In the genomic region with DNA sequence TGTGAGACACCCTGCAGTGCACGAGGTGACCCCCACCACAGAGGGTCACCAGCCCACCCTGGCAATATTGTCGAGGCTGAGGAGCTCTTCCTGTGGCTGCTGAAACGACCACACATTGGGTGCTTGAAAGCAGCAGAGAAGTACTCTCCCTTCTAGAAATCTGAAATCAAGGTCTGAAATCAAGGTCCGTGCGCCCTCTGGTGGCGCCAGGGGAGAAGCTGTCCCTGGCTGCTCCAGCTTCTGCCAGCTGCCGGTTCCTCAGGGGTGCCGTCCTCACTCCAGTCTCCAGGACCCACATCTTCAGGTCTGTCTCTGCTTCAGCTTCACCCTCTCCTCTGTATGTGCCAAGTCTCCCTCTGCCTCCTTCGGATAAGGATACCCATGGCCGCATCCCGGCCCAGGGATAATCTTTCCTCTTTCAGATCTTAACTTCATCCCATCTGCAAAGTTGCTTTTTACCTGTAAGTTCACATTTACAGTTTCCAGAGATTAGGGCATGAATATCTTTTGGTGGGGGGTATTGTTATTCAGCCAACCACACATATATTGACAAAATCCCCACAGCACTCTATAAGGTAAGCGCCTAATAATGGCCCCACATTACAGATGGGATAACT, we compare ENCODE assay signal across 8 cellular contexts.
DNase-seq lines count a peak whose midpoint lies in the region; ATAC-seq and TF ChIP-seq lines count a peak whose summit lies in the region.

No MANE protein-coding gene starts in this region.

- DNase-seq in Caki2 (ENCODE audit: low read depth), result peak; percentile 58
- DNase-seq in HS-27A (ENCODE audit: low read depth), result peak; percentile 24
- peak; percentile 29 for DNase-seq in NOMO-1 treated with dmso at 0.1 percent for 144 hours (lab: John Stamatoyannopoulos, UW; ENCODE audit: unreplicated experiment)
- DNase-seq in activated CD8-positive, alpha-beta memory T cell treated with anti-CD3 and anti-CD28 coated beads, Interleukin-2, amount 50 U/mL, for 1 hour (ENCODE audit: extremely low read depth), result peak; percentile 11
- DNase-seq in endothelial cell (ENCODE audit: low spot score), result peak; percentile 83
- DNase-seq in mucosa of descending colon, result peak in 2 of 3 donors; percentile 72 to 80
- DNase-seq in stimulated activated CD8-positive, alpha-beta memory T cell treated with anti-CD3 and anti-CD28 coated beads, Interleukin-7, amount 100 ng/mL, for 1 hour (ENCODE audit: low read depth in 2 of 2), result peak; percentile 17 to 36

- peaks cover 4% of the 10 kb centered on the region for H3K27me3 Mint-ChIP-seq in endothelial cell (ENCODE audit: unreplicated experiment)

- in situ Hi-C loops in Caki2 (cut with HindIII; ENCODE audit: low pct_unique_long_range_greater_than_20kb, low sequenced_read_pairs), result no loop called here

- no peaks in the 10 kb centered on the region for H3K9me3 ChIP-seq in mucosa of descending colon

- no peaks in the 10 kb centered on the region for H3K4me1 Mint-ChIP-seq in endothelial cell (ENCODE audit: unreplicated experiment)

- intact Hi-C loops in mucosa of descending colon (cut with DNase I, micrococcal nuclease), result loop anchor here in 1 of 2 donors (5.0 kb wide), 1 partner anchor 769 kb away; no protein-coding TSS in a partner anchor

- H3K4me3 ChIP-seq in mucosa of descending colon, result no peak overlapping the region

- no peaks in the 10 kb centered on the region for H3K9me3 Mint-ChIP-seq in endothelial cell (ENCODE audit: unreplicated experiment)

- H3K4me3 Mint-ChIP-seq in endothelial cell (ENCODE audit: unreplicated experiment), result no peak overlapping the region

- H3K4me1 ChIP-seq in mucosa of descending colon (ENCODE audit: low read depth), result no peaks in the 10 kb centered on the region

- H3K36me3 Mint-ChIP-seq in endothelial cell (ENCODE audit: low read depth, unreplicated experiment), result no peaks in the 10 kb centered on the region

- ATAC-seq in mucosa of descending colon, result peak; percentile 75
- no peak for ATAC-seq in HG03025 (IDR thresholded peaks at IDR 0.05; ENCODE audit: low FRiP score, unreplicated experiment)

- H3K27ac Mint-ChIP-seq in endothelial cell (ENCODE audit: unreplicated experiment), result no peak overlapping the region

- TF ChIP-seq CTCF in endothelial cell (IDR thresholded peaks at IDR 0.05; ENCODE audit: unreplicated experiment), result peak; percentile 78
- TF ChIP-seq CTCF in mucosa of descending colon (IDR thresholded peaks at IDR 0.05), result peak; percentile 72

- H3K36me3 ChIP-seq in mucosa of descending colon (ENCODE audit: low read depth), result no peaks in the 10 kb centered on the region

Comparison
In these comparisons a context has a peak if more than half of its experiments do, and no peak if none do; other contexts are left out.
1. DNase-seq: peak in every context shown above with its lines; median percentile 83 in endothelial cell; 76 in mucosa of descending colon; 58 in Caki2; 29 in NOMO-1 treated with dmso at 0.1 percent for 144 hours; 26 in stimulated activated CD8-positive, alpha-beta memory T cell treated with anti-CD3 and anti-CD28 coated beads, Interleukin-7, amount 100 ng/mL, for 1 hour; 24 in HS-27A; 11 in activated CD8-positive, alpha-beta memory T cell treated with anti-CD3 and anti-CD28 coated beads, Interleukin-2, amount 50 U/mL, for 1 hour.